In the genomic region with DNA sequence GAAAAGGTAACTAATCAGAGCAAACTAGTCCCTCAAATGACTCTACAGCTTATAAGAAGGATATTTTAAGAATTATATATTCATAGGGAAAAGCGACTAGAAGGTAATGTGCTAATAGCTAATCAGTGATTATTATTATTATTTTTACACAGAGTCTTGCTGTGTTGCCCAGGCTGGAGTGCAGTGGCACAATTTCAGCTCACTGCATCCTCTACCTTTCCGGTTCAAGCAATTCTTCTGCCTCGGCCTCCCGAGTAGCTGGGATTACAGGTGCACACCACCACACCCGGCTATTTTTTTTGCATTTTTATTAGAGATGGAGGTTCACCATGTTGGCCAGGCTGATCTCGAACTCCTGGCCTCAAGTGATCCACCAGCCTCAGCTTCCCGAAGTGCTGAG, we compare ENCODE assay signal across 7 cellular contexts. TPM values are rescaled to one million over a fixed set of nuclear protein-coding genes. Genes with fewer than 3 reads are reported as not detected.
DNase-seq lines count a peak whose midpoint lies in the region; ATAC-seq, FAIRE-seq and TF ChIP-seq lines count a peak whose summit lies in the region.
"Not testable (repeated sequence)": the region's sequence is repeated elsewhere in the genome, so short reads cannot be mapped to it uniquely, and the experiment has no call there.

No MANE protein-coding gene starts in this region.

- peaks cover 21% of the 10 kb centered on the region for H3K9me1 ChIP-seq in IMR-90 (ENCODE audit: insufficient read depth, low read length)
- H3K9me1 ChIP-seq in endothelial cell of umbilical vein (replicated peaks; ENCODE audit: control insufficient read depth, extremely low read depth, insufficient read depth, low read length) = not testable (repeated sequence)

- H3K4me3 Mint-ChIP-seq in osteocyte (ENCODE audit: unreplicated experiment) = not testable (repeated sequence)

- not testable (repeated sequence) for H2BK15ac ChIP-seq in IMR-90 (ENCODE audit: low read depth, low read length)

- H3K79me1 ChIP-seq in IMR-90 (ENCODE audit: low read depth in 1 of 2, low read length in 2 of 2) = peaks cover 35 to 63% of the 10 kb centered on the region in 2 experiments

- TF ChIP-seq RAD21 in IMR-90 (IDR thresholded peaks at IDR 0.05; ENCODE audit: low read length); HepG2 (CRISPR knock-in tag; IDR thresholded peaks at IDR 0.05): not testable (repeated sequence)

- not testable (repeated sequence) for H3K4me2 ChIP-seq in IMR-90 (ENCODE audit: low read depth, low read length); endothelial cell of umbilical vein (ENCODE audit: insufficient read depth, low read length); HepG2 (ENCODE audit: low read depth, low read length)

- H3K14ac ChIP-seq in IMR-90 (replicated peaks; ENCODE audit: low read depth, low read length) = not testable (repeated sequence)

- H2AK5ac ChIP-seq in IMR-90 (ENCODE audit: low read depth, low read length) = not testable (repeated sequence)

- H3K4me3 ChIP-seq in AG04450 (ENCODE audit: low read depth, low read length); IMR-90 (ENCODE audit: insufficient read depth, low read depth, low read length); ascending aorta; endothelial cell of umbilical vein (replicated peaks in 1 of 3; ENCODE audit: insufficient read depth in 1 of 3, low read depth in 1 of 3, low read length in 3 of 3); HepG2 (replicated peaks in 1 of 3; ENCODE audit: insufficient read depth in 1 of 3, low read depth in 2 of 3, low read length in 3 of 3); thoracic aorta: not testable (repeated sequence)

- not testable (repeated sequence) for BruUV-seq in IMR-90 (replicated peaks; lab: Mats Ljungman, UMichigan); endothelial cell of umbilical vein (replicated peaks; lab: Mats Ljungman, UMichigan); HepG2 (replicated peaks; lab: Mats Ljungman, UMichigan)

- TF ChIP-seq EP300 in HepG2 (IDR thresholded peaks at IDR 0.05; ENCODE audit: low read depth in 2 of 2, low read length in 2 of 2); HepG2 (CRISPR knock-in tag; IDR thresholded peaks at IDR 0.05; ENCODE audit: borderline replicate concordance): not testable (repeated sequence)

- peaks cover 90% of the 10 kb centered on the region for H3K4me1 Mint-ChIP-seq in osteocyte (ENCODE audit: unreplicated experiment)

- not testable (repeated sequence) for H3K4ac ChIP-seq in IMR-90 (ENCODE audit: low read depth, low read length)

- WGBS in IMR-90 (ENCODE audit: extremely low coverage in 2 of 2, insufficient read length in 1 of 2), 2 experiments = no CpG with 5 or more reads among the region's 7 CpGs
- WGBS in HepG2 (ENCODE audit: low lambda C conversion rate) = 97% methylated on average over 7 of the region's 7 CpGs

- H2AK9ac ChIP-seq in IMR-90 (replicated peaks; ENCODE audit: low read depth, low read length, poor library complexity) = not testable (repeated sequence)

- H3K36me3 ChIP-seq in IMR-90 (ENCODE audit: control insufficient read depth, insufficient read depth, low read length) (peaks cover 67% of the 10 kb centered on the region), ascending aorta (peaks cover 80 to 91% of the 10 kb centered on the region in 2 donors), endothelial cell of umbilical vein (ENCODE audit: control insufficient read depth in 2 of 2, extremely low read depth in 1 of 2, insufficient read depth in 2 of 2, low read length in 2 of 2) (peaks cover 58 to 74% of the 10 kb centered on the region in 2 experiments), HepG2 (replicated peaks in 1 of 2; ENCODE audit: control insufficient read depth in 1 of 2, insufficient read depth in 2 of 2, low read length in 2 of 2) (peaks cover 56 to 93% of the 10 kb centered on the region in 2 experiments), thoracic aorta (peaks cover 76% of the 10 kb centered on the region)

- intact Hi-C loops in IMR-90 (cut with micrococcal nuclease); ascending aorta (cut with DNase I); endothelial cell of umbilical vein (cut with micrococcal nuclease); HepG2 (cut with micrococcal nuclease; ENCODE audit: unreplicated experiment): not testable (repeated sequence)

- peaks cover 85% of the 10 kb centered on the region for H3K36me3 Mint-ChIP-seq in osteocyte (ENCODE audit: unreplicated experiment)

- H3K56ac ChIP-seq in IMR-90 (ENCODE audit: extremely low read depth, insufficient read depth, low read length) = not testable (repeated sequence)

- H4K91ac ChIP-seq in IMR-90 (ENCODE audit: insufficient read depth, low read depth, low read length) = not testable (repeated sequence)

- H3K9me3 ChIP-seq in AG04450 (ENCODE audit: control insufficient read depth, insufficient read depth, low read length); IMR-90 (ENCODE audit: control insufficient read depth, insufficient read depth, low read length); ascending aorta; endothelial cell of umbilical vein (replicated peaks; ENCODE audit: control insufficient read depth, insufficient read depth, low read length); HepG2 (ENCODE audit: low read length); thoracic aorta: not testable (repeated sequence)

- H3K27me3 ChIP-seq in AG04450 (ENCODE audit: control insufficient read depth, insufficient read depth, low read length); IMR-90 (ENCODE audit: control insufficient read depth, insufficient read depth, low read length); ascending aorta; endothelial cell of umbilical vein (ENCODE audit: control insufficient read depth in 2 of 2, insufficient read depth in 2 of 2, low read length in 2 of 2); HepG2 (ENCODE audit: control insufficient read depth in 1 of 2, insufficient read depth in 2 of 2, low read length in 2 of 2); thoracic aorta (replicated peaks; ENCODE audit: insufficient read depth): not testable (repeated sequence)

- H3K27ac ChIP-seq in AG04450 (ENCODE audit: low read depth, low read length) (peak overlapping the region; percentile 4), ascending aorta (peak overlapping the region; percentile 55 to 64), thoracic aorta (peak overlapping the region; percentile 48 to 51)
- H3K27ac ChIP-seq in IMR-90 (ENCODE audit: insufficient read depth, low read length); endothelial cell of umbilical vein (ENCODE audit: insufficient read depth, low read depth, low read length); HepG2 (ENCODE audit: extremely low read length, insufficient read depth, low read length): not testable (repeated sequence)

- H3K4me1 ChIP-seq in IMR-90 (ENCODE audit: control insufficient read depth, insufficient read depth, low read length) = peaks cover 20% of the 10 kb centered on the region
- H3K4me1 ChIP-seq in ascending aorta = not testable (repeated sequence)
- peaks cover 25% of the 10 kb centered on the region for H3K4me1 ChIP-seq in endothelial cell of umbilical vein (ENCODE audit: control insufficient read depth, extremely low read depth, insufficient read depth, low read length)
- peaks cover 61% of the 10 kb centered on the region for H3K4me1 ChIP-seq in HepG2 (ENCODE audit: insufficient read depth, low read length)
- peaks cover 7 to 57% of the 10 kb centered on the region in 2 donors for H3K4me1 ChIP-seq in thoracic aorta (ENCODE audit: control insufficient read depth in 1 of 2, low read depth in 2 of 2)

- not testable (repeated sequence) for ATAC-seq in IMR-90 (ENCODE audit: low read depth); HepG2; thoracic aorta (ENCODE audit: insufficient number of reproducible peaks, low FRiP score, low read depth)

- not testable (repeated sequence) for H2BK20ac ChIP-seq in IMR-90 (ENCODE audit: low read depth, low read length)

- H2BK5ac ChIP-seq in IMR-90 (ENCODE audit: low read depth, low read length, poor library complexity, severe bottlenecking) = peak overlapping the region; percentile 11

- peak overlapping the region; percentile 87 for H3K27ac Mint-ChIP-seq in osteocyte (ENCODE audit: unreplicated experiment)

- H4K5ac ChIP-seq in IMR-90 (ENCODE audit: low read depth, low read length) = not testable (repeated sequence)

- not testable (repeated sequence) for H2AFZ ChIP-seq in IMR-90 (replicated peaks; ENCODE audit: low read length, poor library complexity); endothelial cell of umbilical vein (ENCODE audit: low read depth, low read length); HepG2 (ENCODE audit: low read length)

- not testable (repeated sequence) for FAIRE-seq in endothelial cell of umbilical vein (lab: Jason Lieb, UNC); HepG2 (lab: Jason Lieb, UNC)

- dilution Hi-C loops in IMR-90 (cut with HindIII; ENCODE audit: low sequenced_read_pairs, unreplicated experiment); endothelial cell of umbilical vein (cut with MboI; ENCODE audit: extremely low pct_ligation_motif_present, low sequenced_read_pairs): not testable (repeated sequence)

- not testable (repeated sequence) for TF ChIP-seq CTCF in AG04450 (IDR thresholded peaks at IDR 0.05; ENCODE audit: low read depth, low read length); IMR-90 (conservative IDR thresholded peaks at IDR 0.05; ENCODE audit: low read depth, low read length); ascending aorta (IDR thresholded peaks at IDR 0.05); endothelial cell of umbilical vein (IDR thresholded peaks at IDR 0.05; ENCODE audit: extremely low read depth in 1 of 2, insufficient read depth in 1 of 2, low read depth in 1 of 2, low read length in 2 of 2); HepG2 (CRISPR knock-in tag; IDR thresholded peaks at IDR 0.05); osteocyte (IDR thresholded peaks at IDR 0.05); thoracic aorta (IDR thresholded peaks at IDR 0.05)

- H3K18ac ChIP-seq in IMR-90 (ENCODE audit: low read depth, low read length) = not testable (repeated sequence)

- H3K23ac ChIP-seq in IMR-90 (ENCODE audit: low read depth, low read length) = not testable (repeated sequence)

- DNase-seq in AG04450 (ENCODE audit: low read depth, low spot score); IMR-90; ascending aorta (ENCODE audit: low spot score in 2 of 2); endothelial cell of umbilical vein (ENCODE audit: low read depth, low spot score); HepG2 (ENCODE audit: low spot score); osteocyte (ENCODE audit: extremely low spot score, unreplicated experiment); thoracic aorta (ENCODE audit: low spot score): not testable (repeated sequence)

- H4K20me1 ChIP-seq in IMR-90 (ENCODE audit: insufficient read depth, low read length) = peaks cover 15% of the 10 kb centered on the region
- H4K20me1 ChIP-seq in endothelial cell of umbilical vein (replicated peaks; ENCODE audit: control insufficient read depth, extremely low read depth, insufficient read depth, low read length); HepG2 (ENCODE audit: insufficient read depth, low read length): not testable (repeated sequence)

- POLR2A ChIA-PET in AG04450 (lab: Yijun Ruan, JAX) (interaction anchor here (2.3 kb wide), 1 partner anchor 11 kb away, joined by 7 read pairs; no protein-coding TSS in a partner anchor), HepG2 (lab: Yijun Ruan, JAX) (interaction anchor here (1.4 to 2.2 kb wide), 2 partner anchors 8 to 11 kb away, joined by 5 to 12 read pairs; no protein-coding TSS in a partner anchor)
- POLR2A ChIA-PET in IMR-90 (lab: Charles Lee; ENCODE audit: unreplicated experiment); endothelial cell of umbilical vein (lab: Charles Lee): not testable (repeated sequence)

- H3K79me2 ChIP-seq in endothelial cell of umbilical vein (ENCODE audit: control insufficient read depth, insufficient read depth, low read length) = peaks cover 16% of the 10 kb centered on the region
- not testable (repeated sequence) for H3K79me2 ChIP-seq in HepG2 (ENCODE audit: insufficient read depth, low read length)

- H3K9me3 Mint-ChIP-seq in osteocyte (ENCODE audit: unreplicated experiment) = not testable (repeated sequence)

- CTCF ChIA-PET in AG04450 (lab: Charles Lee) = interaction anchor here (0.6 kb wide), 1 partner anchor 11 kb away, joined by 3 read pairs; no protein-coding TSS in a partner anchor
- CTCF ChIA-PET in IMR-90 (lab: Yijun Ruan, JAX) = interaction anchor here (0.7 kb wide), 1 partner anchor 117 kb away, joined by 3 read pairs; no protein-coding TSS in a partner anchor
- CTCF ChIA-PET in endothelial cell of umbilical vein (lab: Charles Lee) = interaction anchor here (0.8 to 1.0 kb wide), 2 partner anchors 9 to 523 kb away, joined by 3 to 4 read pairs; no protein-coding TSS in a partner anchor
- CTCF ChIA-PET in HepG2 (lab: Yijun Ruan, JAX; ENCODE audit: low intra/inter-chr PET ratio, low total read pairs) = not testable (repeated sequence)

- not testable (repeated sequence) for H2BK120ac ChIP-seq in IMR-90 (ENCODE audit: low read depth, low read length)

- H4K8ac ChIP-seq in IMR-90 (ENCODE audit: low read depth in 2 of 2, low read length in 2 of 2) = not testable (repeated sequence)

- TF ChIP-seq POLR2A in IMR-90 (IDR thresholded peaks at IDR 0.05; ENCODE audit: low read depth, low read length) = not testable (repeated sequence)
- TF ChIP-seq POLR2A in endothelial cell of umbilical vein (IDR thresholded peaks at IDR 0.05; ENCODE audit: low read depth, low read length) (peak; percentile 30), HepG2 (IDR thresholded peaks at IDR 0.05; ENCODE audit: insufficient read depth in 1 of 2, low read depth in 2 of 2, low read length in 2 of 2) (peak in 1 of 2 experiments; percentile 62; a peak in 2 of 4 replicates)

- H3K27me3 Mint-ChIP-seq in osteocyte (ENCODE audit: unreplicated experiment) = not testable (repeated sequence)

- H3K9ac ChIP-seq in IMR-90 (ENCODE audit: low read depth, low read length); endothelial cell of umbilical vein (replicated peaks; ENCODE audit: extremely low read depth, insufficient read depth, low read length); HepG2 (ENCODE audit: insufficient read depth, low read depth, low read length): not testable (repeated sequence)

- in situ Hi-C loops in IMR-90 (cut with MboI; ENCODE audit: low sequenced_read_pairs); HepG2 (cut with HindIII; ENCODE audit: extremely low pct_ligation_motif_present, low pct_unique_long_range_greater_than_20kb): not testable (repeated sequence)

RNA-seq across cellular contexts. Expression of a gene that starts 27.4 kb away (rescaled TPM):
- 6,646 and 8,374 TPM in 2 replicates for polyA plus RNA-seq in AG04450 (2011; rRNA removed)
- 8,900 and 10,922 TPM in 2 replicates for polyA minus RNA-seq in AG04450 (2011; rRNA and poly(A)+ RNA removed)
- total RNA-seq in IMR-90 (2012; rRNA removed) = 7,693 and 8,243 TPM in 2 replicates
- polyA plus RNA-seq in IMR-90 (2012; rRNA removed) = 11,046 and 13,004 TPM in 2 replicates
- polyA plus RNA-seq in IMR-90 (2012; cell fraction: cytosol; rRNA removed) = 4,918 and 6,925 TPM in 2 replicates
- polyA plus RNA-seq in IMR-90 (2012; cell fraction: nucleus; rRNA removed; ENCODE audit: low replicate concordance) = 23,704 and 31,508 TPM in 2 replicates
- total RNA-seq in ascending aorta = 5,098 TPM
- 3,221 and 3,760 TPM in 2 replicates for total RNA-seq in endothelial cell of umbilical vein
- polyA plus RNA-seq in endothelial cell of umbilical vein = 3,104 and 3,740 TPM in 2 replicates
- 4,183 and 4,734 TPM in 2 replicates for polyA plus RNA-seq in endothelial cell of umbilical vein (2011; cell fraction: cytosol; rRNA removed)
- 6,337 and 9,411 TPM in 2 replicates for polyA plus RNA-seq in endothelial cell of umbilical vein (2011; cell fraction: nucleus; rRNA removed)
- polyA plus RNA-seq in endothelial cell of umbilical vein (2012) = 2,544 and 4,436 TPM in 2 replicates
- 7,217 and 10,015 TPM in 2 replicates for polyA minus RNA-seq in endothelial cell of umbilical vein
- polyA minus RNA-seq in endothelial cell of umbilical vein (2011; cell fraction: cytosol; rRNA and poly(A)+ RNA removed) = not detected
- polyA minus RNA-seq in endothelial cell of umbilical vein (2011; cell fraction: nucleus; rRNA and poly(A)+ RNA removed) = 4,515 and 6,029 TPM in 2 replicates
- 1,029 and 1,847 TPM in 2 replicates for total RNA-seq in HepG2 (2016; rRNA removed; fragmentation: Illumina TruSeq; extraction: Trizol)
- total RNA-seq in HepG2 (2016; cell fraction: cytosol; rRNA removed; fragmentation: Illumina TruSeq; extraction: Trizol; ENCODE audit: low read depth) = 126 and 147 TPM in 2 replicates
- total RNA-seq in HepG2 (2016; cell fraction: insoluble cytoplasmic fraction; rRNA removed; fragmentation: Illumina TruSeq; extraction: Trizol) = 854 and 1,853 TPM in 2 replicates
- 296 and 350 TPM in 2 replicates for total RNA-seq in HepG2 (2016; cell fraction: membrane; rRNA removed; fragmentation: Illumina TruSeq; extraction: Trizol)
- total RNA-seq in HepG2 (2016; cell fraction: nucleus; rRNA removed; fragmentation: Illumina TruSeq; extraction: Trizol) = 2,550 and 3,138 TPM in 2 replicates
- polyA plus RNA-seq in HepG2 (2011; rRNA removed) = 6,471 and 8,294 TPM in 2 replicates
- polyA plus RNA-seq in HepG2 (2011; cell fraction: cytosol; rRNA removed) = 5,228 and 6,020 TPM in 2 replicates
- polyA plus RNA-seq in HepG2 (2011; cell fraction: nucleus; rRNA removed) = 7,071 and 7,329 TPM in 2 replicates
- 6,919 and 7,291 TPM in 2 replicates for polyA plus RNA-seq in HepG2 (2012)
- 105 and 116 TPM in 2 replicates for polyA plus RNA-seq in HepG2 (2016; cell fraction: cytosol; fragmentation: Illumina TruSeq; extraction: Trizol; ENCODE audit: low read depth)
- 930 and 1,012 TPM in 2 replicates for polyA plus RNA-seq in HepG2 (2016; cell fraction: insoluble cytoplasmic fraction; fragmentation: Illumina TruSeq; extraction: Trizol; ENCODE audit: low read depth)
- polyA plus RNA-seq in HepG2 (2016; cell fraction: membrane; fragmentation: Illumina TruSeq; extraction: Trizol; ENCODE audit: low read depth) = 206 and 247 TPM in 2 replicates
- polyA plus RNA-seq in HepG2 (2016; cell fraction: nucleus; fragmentation: Illumina TruSeq; extraction: Trizol; ENCODE audit: insufficient read depth, low read depth) = 3,833 and 4,011 TPM in 2 replicates
- 4.7 and 8,343 TPM in 2 replicates for polyA minus RNA-seq in HepG2 (2011; rRNA and poly(A)+ RNA removed; ENCODE audit: low replicate concordance)
- polyA minus RNA-seq in HepG2 (2011; cell fraction: cytosol; rRNA and poly(A)+ RNA removed) = 6,416 and 9,415 TPM in 2 replicates
- 5,814 and 6,553 TPM in 2 replicates for polyA minus RNA-seq in HepG2 (2011; cell fraction: nucleus; rRNA and poly(A)+ RNA removed)
- 16,854 and 18,487 TPM in 2 replicates for total RNA-seq in osteocyte
- 1,000 to 10,000 TPM; 6,415 to 8,882 TPM for total RNA-seq in thoracic aorta
